ENCODE assay signal across 19 cellular contexts in the genomic region with DNA sequence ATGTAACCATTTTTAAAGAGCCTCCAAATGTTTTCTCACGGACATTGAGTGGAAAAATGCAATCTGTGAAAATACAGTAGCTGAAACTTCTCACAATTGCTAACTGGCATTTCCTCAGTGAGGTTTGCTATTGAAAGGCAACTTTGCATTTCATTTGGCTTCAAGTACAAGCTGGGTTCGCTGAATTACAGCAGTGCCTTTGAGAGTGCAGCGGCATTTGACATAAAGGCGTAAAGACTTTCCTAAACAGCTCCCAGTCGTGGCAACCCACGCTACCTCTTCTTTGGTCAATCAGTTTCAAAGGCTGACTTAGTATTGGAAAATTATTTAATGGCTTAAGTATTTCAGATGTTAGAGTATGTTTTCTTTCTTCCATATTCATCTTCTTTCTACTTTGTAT. TPM values are rescaled to one million over a fixed set of nuclear protein-coding genes. Genes with fewer than 3 reads are reported as not detected.
A peak's percentile ranks its signal among the peaks of the same experiment; 100 is the strongest.
DNase-seq lines count a peak whose midpoint lies in the region; ATAC-seq and TF ChIP-seq lines count a peak whose summit lies in the region.
"Had no signal": no experiment of that assay in that cellular context is flagged by ENCODE, and none has a peak within 500 bp of the region (broad histone marks: within the 10 kb centered on the region; RNA-seq: fewer than 3 reads in every experiment).

No MANE protein-coding gene starts in this region.

- H3K36me3 Mint-ChIP-seq in endodermal cell (ENCODE audit: low read depth): no peaks in the 10 kb centered on the region

- H3F3A ChIP-seq in PC-3 (ENCODE audit: low read length, unreplicated experiment): peaks cover 5% of the 10 kb centered on the region

- no peaks in the 10 kb centered on the region for H4K20me1 ChIP-seq in PC-3 (ENCODE audit: low read length)

- no peak overlapping the region for H3K9ac ChIP-seq in PC-3 (ENCODE audit: low read length)
- H3K9ac ChIP-seq in endodermal cell (ENCODE audit: extremely low read depth, low read length, poor library complexity, severe bottlenecking): no peak overlapping the region

- H3K9me2 ChIP-seq in PC-3 (replicated peaks; ENCODE audit: low read length): no peaks in the 10 kb centered on the region

- peaks cover 7% of the 10 kb centered on the region for H3K4me1 ChIP-seq in PC-3 (ENCODE audit: insufficient read depth, low read length)
- no peaks in the 10 kb centered on the region for H3K4me1 ChIP-seq in endodermal cell (ENCODE audit: control insufficient read depth, insufficient read depth, low read length)
- H3K4me1 ChIP-seq: foreskin keratinocyte had no signal

- no peak for ATAC-seq in PC-3
- no peak for ATAC-seq in HG02642 (IDR thresholded peaks at IDR 0.05; ENCODE audit: poor library complexity, unreplicated experiment)
- no peak for ATAC-seq in GM21381 (IDR thresholded peaks at IDR 0.05; ENCODE audit: unreplicated experiment)
- ATAC-seq: activated CD8-positive, alpha-beta T cell treated with anti-CD3 and anti-CD28 coated beads, Interleukin-2, amount 10 ng/mL, durations not matched to agents 7 days and 5 days; foreskin keratinocyte; Right ventricle myocardium inferior had no signal

- BruUV-seq in PC-3 (replicated peaks; lab: Mats Ljungman, UMichigan): no TSS peak

- H2AFZ ChIP-seq in PC-3 (ENCODE audit: low read length): no peak overlapping the region

- no peak for TF ChIP-seq CTCF in PC-3 (conservative IDR thresholded peaks at IDR 0.05; ENCODE audit: low read depth, low read length)
- TF ChIP-seq CTCF in endodermal cell (conservative IDR thresholded peaks at IDR 0.05): no peak

- H3K27ac Mint-ChIP-seq in endodermal cell: no peak overlapping the region
- H3K27ac Mint-ChIP-seq: activated CD8-positive, alpha-beta T cell treated with anti-CD3 and anti-CD28 coated beads, Interleukin-2, amount 10 ng/mL, durations not matched to agents 7 days and 5 days; IgD-negative memory B cell had no signal

- H3K9me3 Mint-ChIP-seq in endodermal cell: no peaks in the 10 kb centered on the region
- H3K9me3 Mint-ChIP-seq: IgD-negative memory B cell had no signal

- H3K79me2 ChIP-seq in PC-3 (ENCODE audit: low read length): no peaks in the 10 kb centered on the region

- H3K27ac ChIP-seq in PC-3 (ENCODE audit: low read length) (no peak overlapping the region), endodermal cell (ENCODE audit: low read depth, low read length) (peak overlapping the region; percentile 86)
- H3K27ac ChIP-seq: foreskin keratinocyte, right atrium auricular region had no signal

- POLR2A ChIA-PET in PC-3 (lab: Charles Lee; ENCODE audit: unreplicated experiment): no interaction called here

- peak overlapping the region; percentile 80 for H3K4me2 ChIP-seq in PC-3 (ENCODE audit: low read length)

- no peaks in the 10 kb centered on the region for H3K27me3 ChIP-seq in PC-3 (ENCODE audit: low read length)
- H3K27me3 ChIP-seq in endodermal cell (ENCODE audit: control insufficient read depth, insufficient read depth, low read length, poor library complexity, severe bottlenecking): no peaks in the 10 kb centered on the region
- H3K27me3 ChIP-seq: right atrium auricular region had no signal

- WGBS in endodermal cell (ENCODE audit: insufficient coverage in 1 of 2, insufficient read length in 1 of 2), 2 experiments: 24 to 45% methylated on average over 3 to 6 of the region's 6 CpGs

- peaks cover 1% of the 10 kb centered on the region for H3K4me1 Mint-ChIP-seq in endodermal cell

- intact Hi-C loops in PC-3 (cut with micrococcal nuclease): loop anchor here (1.0 to 10.0 kb wide), 6 partner anchors 37 to 297 kb away; no protein-coding TSS in a partner anchor

- H3K4me3 Mint-ChIP-seq in endodermal cell: no peak overlapping the region
- H3K4me3 Mint-ChIP-seq: activated CD8-positive, alpha-beta T cell treated with anti-CD3 and anti-CD28 coated beads, Interleukin-2, amount 10 ng/mL, durations not matched to agents 7 days and 5 days; IgD-negative memory B cell had no signal

- H3K9me3 ChIP-seq in PC-3 (ENCODE audit: low read length) (no peaks in the 10 kb centered on the region), endodermal cell (ENCODE audit: control insufficient read depth, low read length) (no peaks in the 10 kb centered on the region)
- H3K9me3 ChIP-seq: right atrium auricular region had no signal

- H3K4me3 ChIP-seq in PC-3 (ENCODE audit: low read length) (no peak overlapping the region; the same call in 1 of the 2 replicates), endodermal cell (ENCODE audit: low read length) (no peak overlapping the region)
- H3K4me3 ChIP-seq: lung had no signal

- no peaks in the 10 kb centered on the region for H3K36me3 ChIP-seq in PC-3 (ENCODE audit: low read depth, low read length)
- H3K36me3 ChIP-seq in endodermal cell (ENCODE audit: control insufficient read depth, insufficient read depth, low read length): no peaks in the 10 kb centered on the region
- H3K36me3 ChIP-seq: right atrium auricular region had no signal

- no peaks in the 10 kb centered on the region for H3K27me3 Mint-ChIP-seq in endodermal cell (ENCODE audit: insufficient read depth)

- DNase-seq in Ammon's horn (ENCODE audit: low spot score) (peak; percentile 26), PC-3 (no peak), endodermal cell (peak; percentile 48), midbrain (lab: John Stamatoyannopoulos, UW) (peak; percentile 37), MV-4-11 (lab: John Stamatoyannopoulos, UW) (no peak), NCI-H526 treated with DMSO at 0.1 percent for 48 hours (lab: John Stamatoyannopoulos, UW) (no peak)
- DNase-seq: activated CD4-positive, CD25-positive, alpha-beta regulatory T cell treated with anti-CD3 and anti-CD28 coated beads, Interleukin-2, amount 50 U/mL, for 72 hours; activated CD8-positive, alpha-beta T cell treated with anti-CD3 and anti-CD28 coated beads, Interleukin-2, amount 10 ng/mL, durations not matched to agents 7 days and 5 days; activated naive CD4-positive, alpha-beta T cell; activated T-cell treated with anti-CD3 and anti-CD28 coated beads, Interleukin-2, amount 50 U/mL, for 1 hour; NCI-H1417; stimulated activated CD8-positive, alpha-beta memory T cell treated with anti-CD3 and anti-CD28 coated beads, Interleukin-4, amount 100 ng/mL, for 48 hours had no signal

- CTCF ChIA-PET in PC-3 (lab: Charles Lee): no interaction called here

RNA-seq across cellular contexts. Expression of gene ZBTB18, which starts 39.3 kb away (rescaled TPM):
- 16.8 and 18.4 TPM in 2 replicates for total RNA-seq in PC-3 (2014; rRNA removed)
- 10 to 100 TPM; 15.4 to 17.9 TPM for total RNA-seq in endodermal cell
- polyA plus RNA-seq in endodermal cell (2013, experiment 1 of 2): 56.0 TPM
- 50.5 TPM for polyA plus RNA-seq in endodermal cell (2013, experiment 2 of 2)

Comparison
In these comparisons a context has a peak if more than half of its experiments do, and no peak if none do; other contexts are left out.
1. DNase-seq: peak in Ammon's horn (single experiment), endodermal cell (single experiment) and midbrain (single experiment); none in PC-3 (single experiment), MV-4-11 (single experiment) and NCI-H526 treated with DMSO at 0.1 percent for 48 hours (single experiment).